In the genomic region with DNA sequence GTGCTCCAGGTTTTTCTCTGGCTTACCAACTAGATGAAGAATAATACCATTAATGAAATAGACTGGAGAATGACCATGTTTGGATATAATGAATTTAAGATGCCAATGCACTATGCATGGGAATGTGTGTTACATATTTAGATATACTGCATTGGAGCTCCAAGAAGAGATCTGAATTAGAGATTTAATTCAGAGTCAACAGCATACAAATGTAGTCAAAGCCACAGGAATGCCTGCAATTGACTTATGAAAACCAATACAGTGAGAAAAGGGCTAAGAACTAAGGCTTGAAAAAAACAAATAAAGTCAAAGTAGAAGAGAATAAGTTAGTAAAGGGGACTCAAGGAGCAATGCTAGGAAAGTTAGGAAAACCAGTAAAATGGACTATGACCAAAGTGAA, we compare ENCODE assay signal across 18 cellular contexts. TPM values are rescaled to one million over a fixed set of nuclear protein-coding genes. Genes with fewer than 3 reads are reported as not detected.
DNase-seq lines count a peak whose midpoint lies in the region; ATAC-seq, FAIRE-seq and TF ChIP-seq lines count a peak whose summit lies in the region.
"Had no signal": no experiment of that assay in that cellular context is flagged by ENCODE, and none has a peak within 500 bp of the region (broad histone marks: within the 10 kb centered on the region; RNA-seq: fewer than 3 reads in every experiment).

No MANE protein-coding gene starts in this region.

- DNase-seq in CD4-positive, alpha-beta memory T cell = no peak
- DNase-seq in GM23248 = peak; percentile 19
- DNase-seq in astrocyte (ENCODE audit: low read depth) = peak; percentile 76
- no peak for DNase-seq in natural killer cell treated with Interleukin-12 subunit alpha and Interleukin-12 subunit beta and Interleukin-15 and Interleukin-18, amount 100 ng/mL, for 72 hours (ENCODE audit: low spot score)
- no peak for DNase-seq in GM10248 (ENCODE audit: extremely low spot score)
- DNase-seq in mucosa of descending colon = no peak
- DNase-seq in NCI-H2196 (lab: John Stamatoyannopoulos, UW; ENCODE audit: unreplicated experiment) = no peak
- DNase-seq: activated CD4-positive, alpha-beta T cell treated with anti-CD3 and anti-CD28 coated beads, Interleukin-2, amount 10 ng/mL, durations not matched to agents 7 days and 5 days; left lung; Peyer's patch; stimulated activated CD4-positive, alpha-beta T cell treated with anti-CD3 and anti-CD28 coated beads, Interleukin-4, amount 100 ng/mL, for 24 hours had no signal

- no peak for ATAC-seq in natural killer cell treated with Interleukin-12 subunit alpha and Interleukin-12 subunit beta and Interleukin-15 and Interleukin-18, amount 100 ng/mL, for 72 hours
- no peak for ATAC-seq in mucosa of descending colon

- H3K9me3 Mint-ChIP-seq in CD4-positive, alpha-beta memory T cell = no peaks in the 10 kb centered on the region
- no peaks in the 10 kb centered on the region for H3K9me3 Mint-ChIP-seq in astrocyte (ENCODE audit: unreplicated experiment)
- H3K9me3 Mint-ChIP-seq in natural killer cell treated with Interleukin-12 subunit alpha and Interleukin-12 subunit beta and Interleukin-15 and Interleukin-18, amount 100 ng/mL, for 72 hours = no peaks in the 10 kb centered on the region
- H3K9me3 Mint-ChIP-seq: activated CD4-positive, alpha-beta T cell treated with anti-CD3 and anti-CD28 coated beads, Interleukin-2, amount 10 ng/mL, durations not matched to agents 7 days and 5 days; brain; dendritic cell treated with granulocyte-macrophage colony-stimulating factor and Interleukin-4, amounts not matched to agents 40 ng/mL and 50 ng/mL, for 4 days had no signal

- in situ Hi-C loops in GM23248 (cut with MboI) = no loop called here

- peaks cover 20% of the 10 kb centered on the region for H3K4me1 ChIP-seq in CD4-positive, alpha-beta memory T cell (ENCODE audit: insufficient read depth, low read length)
- H3K4me1 ChIP-seq in GM23248 (ENCODE audit: insufficient read depth) = no peaks in the 10 kb centered on the region
- no peaks in the 10 kb centered on the region for H3K4me1 ChIP-seq in astrocyte (ENCODE audit: insufficient read depth, low read length)
- no peaks in the 10 kb centered on the region for H3K4me1 ChIP-seq in mucosa of descending colon (ENCODE audit: low read depth)
- H3K4me1 ChIP-seq: HAP-1 had no signal

- H3K4me3 ChIP-seq in CD4-positive, alpha-beta memory T cell (ENCODE audit: low read length in 2 of 2) = no peak overlapping the region
- H3K4me3 ChIP-seq in GM23248 (no peak overlapping the region), astrocyte (ENCODE audit: insufficient read depth, low read depth, low read length) (no peak overlapping the region), mucosa of descending colon (no peak overlapping the region)
- H3K4me3 ChIP-seq: BLaER1, HAP-1, left lung, Peyer's patch had no signal

- H3K9me3 ChIP-seq in CD4-positive, alpha-beta memory T cell (ENCODE audit: control insufficient read depth in 1 of 2, low read length in 2 of 2) = no peaks in the 10 kb centered on the region
- no peaks in the 10 kb centered on the region for H3K9me3 ChIP-seq in GM23248 (ENCODE audit: low read depth)
- H3K9me3 ChIP-seq in astrocyte (ENCODE audit: insufficient read depth, low read depth, low read length) = no peaks in the 10 kb centered on the region
- H3K9me3 ChIP-seq in mucosa of descending colon = no peaks in the 10 kb centered on the region
- H3K9me3 ChIP-seq: BLaER1, HAP-1, left lung, Peyer's patch had no signal

- intact Hi-C loops in CD4-positive, alpha-beta memory T cell (cut with micrococcal nuclease) = no loop called here
- intact Hi-C loops in mucosa of descending colon (cut with DNase I, micrococcal nuclease) = no loop called here

- H3K27me3 Mint-ChIP-seq in CD4-positive, alpha-beta memory T cell = no peaks in the 10 kb centered on the region
- no peaks in the 10 kb centered on the region for H3K27me3 Mint-ChIP-seq in astrocyte (ENCODE audit: low read depth, unreplicated experiment)
- H3K27me3 Mint-ChIP-seq in natural killer cell treated with Interleukin-12 subunit alpha and Interleukin-12 subunit beta and Interleukin-15 and Interleukin-18, amount 100 ng/mL, for 72 hours = no peaks in the 10 kb centered on the region
- H3K27me3 Mint-ChIP-seq: activated CD4-positive, alpha-beta T cell treated with anti-CD3 and anti-CD28 coated beads, Interleukin-2, amount 10 ng/mL, durations not matched to agents 7 days and 5 days; brain; dendritic cell treated with granulocyte-macrophage colony-stimulating factor and Interleukin-4, amounts not matched to agents 40 ng/mL and 50 ng/mL, for 4 days had no signal

- H3K27ac Mint-ChIP-seq in CD4-positive, alpha-beta memory T cell = peak overlapping the region in 5 of 7 donors; percentile 0 to 75 (median 53)
- H3K27ac Mint-ChIP-seq in astrocyte (ENCODE audit: unreplicated experiment) = peak overlapping the region; percentile 56
- H3K27ac Mint-ChIP-seq in natural killer cell treated with Interleukin-12 subunit alpha and Interleukin-12 subunit beta and Interleukin-15 and Interleukin-18, amount 100 ng/mL, for 72 hours = peak overlapping the region; percentile 4 to 12
- H3K27ac Mint-ChIP-seq: activated CD4-positive, alpha-beta T cell treated with anti-CD3 and anti-CD28 coated beads, Interleukin-2, amount 10 ng/mL, durations not matched to agents 7 days and 5 days; brain; dendritic cell treated with granulocyte-macrophage colony-stimulating factor and Interleukin-4, amounts not matched to agents 40 ng/mL and 50 ng/mL, for 4 days had no signal

- H3K79me2 ChIP-seq in GM23248 (ENCODE audit: insufficient read depth) = no peaks in the 10 kb centered on the region
- no peaks in the 10 kb centered on the region for H3K79me2 ChIP-seq in astrocyte (ENCODE audit: insufficient read depth, low read length)

- POLR2A ChIA-PET in CD4-positive, alpha-beta memory T cell (lab: Charles Lee; ENCODE audit: partially characterized antibody) = no interaction called here
- POLR2A ChIA-PET in GM10248 (lab: Yijun Ruan, JAX) = no interaction called here

- peaks cover 15 to 33% (median 19%) of the 10 kb centered on the region in 4 donors for H3K4me1 Mint-ChIP-seq in CD4-positive, alpha-beta memory T cell
- peaks cover 13% of the 10 kb centered on the region for H3K4me1 Mint-ChIP-seq in astrocyte (ENCODE audit: low read depth, unreplicated experiment)
- H3K4me1 Mint-ChIP-seq in natural killer cell treated with Interleukin-12 subunit alpha and Interleukin-12 subunit beta and Interleukin-15 and Interleukin-18, amount 100 ng/mL, for 72 hours (ENCODE audit: low read depth in 2 of 2) = peaks cover 14 to 16% of the 10 kb centered on the region in 2 donors

- H3K4me3 Mint-ChIP-seq in CD4-positive, alpha-beta memory T cell = no peak overlapping the region
- peak overlapping the region; percentile 61 for H3K4me3 Mint-ChIP-seq in astrocyte (ENCODE audit: unreplicated experiment)
- H3K4me3 Mint-ChIP-seq in natural killer cell treated with Interleukin-12 subunit alpha and Interleukin-12 subunit beta and Interleukin-15 and Interleukin-18, amount 100 ng/mL, for 72 hours = no peak overlapping the region
- H3K4me3 Mint-ChIP-seq: activated CD4-positive, alpha-beta T cell treated with anti-CD3 and anti-CD28 coated beads, Interleukin-2, amount 10 ng/mL, durations not matched to agents 7 days and 5 days; brain; dendritic cell treated with granulocyte-macrophage colony-stimulating factor and Interleukin-4, amounts not matched to agents 40 ng/mL and 50 ng/mL, for 4 days had no signal

- peaks cover 27% of the 10 kb centered on the region for H3K36me3 ChIP-seq in CD4-positive, alpha-beta memory T cell (ENCODE audit: insufficient read depth, low read length)
- H3K36me3 ChIP-seq in GM23248 (ENCODE audit: low read depth) (peaks cover 54% of the 10 kb centered on the region), astrocyte (ENCODE audit: insufficient read depth, low read length) (peaks cover 22% of the 10 kb centered on the region), mucosa of descending colon (ENCODE audit: low read depth) (no peaks in the 10 kb centered on the region)

- H3F3A ChIP-seq in GM23248 (ENCODE audit: insufficient read depth) = no peaks in the 10 kb centered on the region

- peaks cover 46 to 71% of the 10 kb centered on the region in 2 donors for H3K36me3 Mint-ChIP-seq in CD4-positive, alpha-beta memory T cell
- H3K36me3 Mint-ChIP-seq in astrocyte (ENCODE audit: low read depth, unreplicated experiment) = no peaks in the 10 kb centered on the region
- peaks cover 28% of the 10 kb centered on the region for H3K36me3 Mint-ChIP-seq in natural killer cell treated with Interleukin-12 subunit alpha and Interleukin-12 subunit beta and Interleukin-15 and Interleukin-18, amount 100 ng/mL, for 72 hours

- no peaks in the 10 kb centered on the region for H3K9me2 ChIP-seq in GM23248 (ENCODE audit: insufficient read depth)

- peak overlapping the region; percentile 14 for H3K27ac ChIP-seq in CD4-positive, alpha-beta memory T cell (ENCODE audit: low read depth, low read length)
- H3K27ac ChIP-seq in GM23248 (no peak overlapping the region), astrocyte (ENCODE audit: low read depth, low read length) (no peak overlapping the region)
- H3K27ac ChIP-seq: BLaER1, left lung, Peyer's patch had no signal

- CTCF ChIA-PET in CD4-positive, alpha-beta memory T cell (lab: Charles Lee; ENCODE audit: partially characterized antibody) = no interaction called here
- CTCF ChIA-PET in GM10248 (lab: Yijun Ruan, JAX) = no interaction called here

- H2AFZ ChIP-seq in GM23248 = no peak overlapping the region
- H2AFZ ChIP-seq in astrocyte (ENCODE audit: low read depth, low read length) = no peak overlapping the region

- H4K20me1 ChIP-seq in GM23248 (ENCODE audit: insufficient read depth) (no peaks in the 10 kb centered on the region), astrocyte (ENCODE audit: insufficient read depth, low read length) (no peaks in the 10 kb centered on the region)
- H4K20me1 ChIP-seq: BLaER1 had no signal

- TF ChIP-seq CTCF in astrocyte (IDR thresholded peaks at IDR 0.05; ENCODE audit: insufficient read depth, low read depth, low read length) = no peak
- TF ChIP-seq CTCF in GM10248 (IDR thresholded peaks at IDR 0.05; ENCODE audit: control extremely low read depth, extremely low read depth, low read depth, missing control alignments) = no peak
- no peak for TF ChIP-seq CTCF in mucosa of descending colon (IDR thresholded peaks at IDR 0.05)

- no peak for FAIRE-seq in astrocyte (lab: Jason Lieb, UNC)
- FAIRE-seq: frontal cortex, small intestine, TTC549 had no signal

- no peak overlapping the region for H3K4me2 ChIP-seq in GM23248 (ENCODE audit: unreplicated experiment)
- H3K4me2 ChIP-seq in astrocyte (ENCODE audit: low read length) = no peak overlapping the region
- H3K4me2 ChIP-seq: BLaER1 had no signal

- H3K27me3 ChIP-seq in CD4-positive, alpha-beta memory T cell (ENCODE audit: insufficient read depth, low read length) = no peaks in the 10 kb centered on the region
- H3K27me3 ChIP-seq in GM23248 (replicated peaks; ENCODE audit: insufficient read depth) (no peaks in the 10 kb centered on the region), astrocyte (ENCODE audit: insufficient read depth, low read length) (no peaks in the 10 kb centered on the region)
- H3K27me3 ChIP-seq: BLaER1, left lung, Peyer's patch had no signal

- H3K9ac ChIP-seq in GM23248 (no peak overlapping the region), astrocyte (ENCODE audit: low read length) (no peak overlapping the region)
- H3K9ac ChIP-seq: BLaER1 had no signal

RNA-seq across cellular contexts. Expression of a gene that starts 59.1 kb away (rescaled TPM):
- total RNA-seq in CD4-positive, alpha-beta memory T cell = 10 to 100 TPM; 73.2 to 74.2 TPM
- polyA plus RNA-seq in CD4-positive, alpha-beta memory T cell = 10 to 100 TPM in 1 of 2 donors, 1 to 10 TPM in 1; 1.6 to 10.9 TPM
- 16.3 and 26.9 TPM in 2 replicates for total RNA-seq in GM23248 (2014; rRNA removed; shearing (Covaris generic))
- polyA plus RNA-seq in GM23248 (2016; fragmentation: Nextera tagmentation; extraction: Ambion mirVana) = 3.3 and 4.4 TPM in 2 replicates
- 22.9 and 30.8 TPM in 2 replicates for total RNA-seq in astrocyte
- total RNA-seq in natural killer cell treated with Interleukin-12 subunit alpha and Interleukin-12 subunit beta and Interleukin-15 and Interleukin-18, amount 100 ng/mL, for 72 hours = 10 to 100 TPM; 66.8 to 83.1 TPM
- total RNA-seq in mucosa of descending colon = 10 to 100 TPM; 35.5 to 51.1 (median 46.2) TPM

Comparison
In these comparisons a context has a peak if more than half of its experiments do, and no peak if none do; other contexts are left out.
1. DNase-seq: peak in GM23248 (single experiment) and astrocyte (single experiment); none in CD4-positive, alpha-beta memory T cell (0 of 5), natural killer cell treated with Interleukin-12 subunit alpha and Interleukin-12 subunit beta and Interleukin-15 and Interleukin-18, amount 100 ng/mL, for 72 hours (single experiment), GM10248 (single experiment), mucosa of descending colon (0 of 3) and NCI-H2196 (single experiment).
2. Peak in every context shown above with its lines, with median percentiles within 50 percentile points of each other: H3K27ac Mint-ChIP-seq.